15 cellular contexts compared by ENCODE assay signal in genomic region chr10:101939718-101940117, GRCh38.
DNase-seq lines count a peak whose midpoint lies in the region; ATAC-seq and TF ChIP-seq lines count a peak whose summit lies in the region.
"Had no signal": no experiment of that assay in that cellular context is flagged by ENCODE, and none has a peak within 500 bp of the region (broad histone marks: within the 10 kb centered on the region; RNA-seq: fewer than 3 reads in every experiment).

No MANE protein-coding gene starts in this region.

- H3K4me1 Mint-ChIP-seq in osteocyte (ENCODE audit: unreplicated experiment) = peaks cover 41% of the 10 kb centered on the region
- H3K4me1 Mint-ChIP-seq: GM23338 had no signal

- peak overlapping the region; percentile 70 for H3K27ac Mint-ChIP-seq in osteocyte (ENCODE audit: unreplicated experiment)
- H3K27ac Mint-ChIP-seq: activated T-cell treated with anti-CD3 and anti-CD28 coated beads, Interleukin-2, amount 50 U/mL, for 24 hours; GM23338 had no signal

- H3K36me3 ChIP-seq in ACC112 (ENCODE audit: insufficient read depth, low read length) (no peaks in the 10 kb centered on the region), cardiac muscle cell (no peaks in the 10 kb centered on the region), mucosa of descending colon (ENCODE audit: low read depth) (no peaks in the 10 kb centered on the region)

- H3K27ac ChIP-seq in ACC112 (ENCODE audit: low read depth, low read length) (peak overlapping the region; percentile 94), cardiac muscle cell (peak overlapping the region; percentile 79)

- H3K36me3 Mint-ChIP-seq in osteocyte (ENCODE audit: unreplicated experiment) = peaks cover 16% of the 10 kb centered on the region

- H3K79me2 ChIP-seq in ACC112 (ENCODE audit: control insufficient read depth, insufficient read depth, low read length, unreplicated experiment) = no peaks in the 10 kb centered on the region

- no peak for TF ChIP-seq CTCF in cardiac muscle cell (IDR thresholded peaks at IDR 0.05; ENCODE audit: low read depth, low read length)
- TF ChIP-seq CTCF in osteocyte (IDR thresholded peaks at IDR 0.05) = no peak
- TF ChIP-seq CTCF in mucosa of descending colon (IDR thresholded peaks at IDR 0.05) = no peak

- no peaks in the 10 kb centered on the region for H3K9me3 ChIP-seq in cardiac muscle cell (ENCODE audit: low read depth)
- no peaks in the 10 kb centered on the region for H3K9me3 ChIP-seq in mucosa of descending colon

- no peak overlapping the region for H3K4me3 Mint-ChIP-seq in osteocyte (ENCODE audit: unreplicated experiment)
- H3K4me3 Mint-ChIP-seq: activated T-cell treated with anti-CD3 and anti-CD28 coated beads, Interleukin-2, amount 50 U/mL, for 24 hours; GM23338 had no signal

- H3K4me1 ChIP-seq in ACC112 (ENCODE audit: control insufficient read depth, insufficient read depth, low read length, unreplicated experiment) (peaks cover 51% of the 10 kb centered on the region), cardiac muscle cell (ENCODE audit: low read depth) (peaks cover 53% of the 10 kb centered on the region), mucosa of descending colon (ENCODE audit: low read depth) (no peaks in the 10 kb centered on the region)

- no peaks in the 10 kb centered on the region for H3K9me3 Mint-ChIP-seq in osteocyte (ENCODE audit: unreplicated experiment)
- H3K9me3 Mint-ChIP-seq: activated T-cell treated with anti-CD3 and anti-CD28 coated beads, Interleukin-2, amount 50 U/mL, for 24 hours; GM23338 had no signal

- no peak for ATAC-seq in mucosa of descending colon
- ATAC-seq: GM23338 had no signal

- H3K27me3 Mint-ChIP-seq in osteocyte (ENCODE audit: unreplicated experiment) = no peaks in the 10 kb centered on the region
- H3K27me3 Mint-ChIP-seq: activated T-cell treated with anti-CD3 and anti-CD28 coated beads, Interleukin-2, amount 50 U/mL, for 24 hours had no signal

- H2AFZ ChIP-seq in ACC112 (ENCODE audit: low read length, unreplicated experiment) = no peak overlapping the region
- H2AFZ ChIP-seq: GM23338 had no signal

- DNase-seq in amniotic epithelial cell (ENCODE audit: low read depth) (peak; percentile 25), cardiac muscle cell (ENCODE audit: low read depth in 1 of 2, low spot score in 1 of 2) (peak in 1 of 2 donors; percentile 19), osteocyte (ENCODE audit: extremely low spot score, unreplicated experiment) (no peak), HuH-7 (ENCODE audit: low spot score) (no peak), NCI-H510A (lab: John Stamatoyannopoulos, UW) (no peak), mucosa of descending colon (no peak)
- DNase-seq in activated CD4-positive, alpha-beta T cell treated with anti-CD3 and anti-CD28 coated beads, Interleukin-2, amount 50 U/mL, for 4 hours = no peak
- DNase-seq: activated CD4-positive, alpha-beta T cell treated with anti-CD3 and anti-CD28 coated beads for 4 hours; activated T-cell treated with anti-CD3 and anti-CD28 coated beads, Interleukin-2, amount 50 U/mL, for 24 hours; COR-L47; effector memory CD4-positive, alpha-beta T cell; NCI-H1092 had no signal

- peak overlapping the region; percentile 44; the same call in 1 of the 2 replicates for H3K4me3 ChIP-seq in ACC112 (ENCODE audit: low read depth, low read length)
- H3K4me3 ChIP-seq in cardiac muscle cell = no peak overlapping the region
- no peak overlapping the region for H3K4me3 ChIP-seq in mucosa of descending colon
- H3K4me3 ChIP-seq: GM23338, skin epidermis had no signal

- intact Hi-C loops in mucosa of descending colon (cut with DNase I, micrococcal nuclease) = no loop called here

- no peaks in the 10 kb centered on the region for H3K27me3 ChIP-seq in ACC112 (ENCODE audit: insufficient read depth, low read length)
- H3K27me3 ChIP-seq in cardiac muscle cell = no peaks in the 10 kb centered on the region
